ENCODE assay signal across 14 cellular contexts in the genomic region with DNA sequence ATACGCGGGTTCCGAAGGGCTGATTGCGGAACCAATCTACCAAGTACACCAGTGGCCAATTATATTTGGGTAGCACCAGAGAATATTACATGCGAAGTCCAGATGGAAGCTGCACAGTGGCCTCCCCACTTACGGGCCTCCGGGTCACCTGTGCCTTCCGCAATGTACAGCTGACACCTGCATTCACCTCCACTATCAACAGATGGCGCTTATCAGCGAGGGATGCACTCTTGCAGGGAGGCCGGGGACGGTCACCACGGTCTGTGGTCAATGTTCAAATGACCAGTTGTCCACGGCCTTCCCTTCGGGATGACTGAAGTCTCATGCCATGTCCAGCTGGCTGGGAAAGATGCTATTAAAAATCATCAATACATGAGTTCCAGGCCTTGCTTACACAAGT. TPM values are rescaled to one million over a fixed set of nuclear protein-coding genes. Genes with fewer than 3 reads are reported as not detected.
DNase-seq lines count a peak whose midpoint lies in the region; ATAC-seq and TF ChIP-seq lines count a peak whose summit lies in the region.
"Had no signal": no experiment of that assay in that cellular context is flagged by ENCODE, and none has a peak within 500 bp of the region (broad histone marks: within the 10 kb centered on the region; RNA-seq: fewer than 3 reads in every experiment).

No MANE protein-coding gene starts in this region.

- no peak overlapping the region for H3K27ac ChIP-seq in coronary artery
- H3K27ac ChIP-seq: KMS-11 had no signal

- H3K27ac Mint-ChIP-seq in endothelial cell (ENCODE audit: unreplicated experiment) (no peak overlapping the region), progenitor cell of endocrine pancreas (peak overlapping the region; percentile 51)

- H3K27me3 Mint-ChIP-seq in endothelial cell (ENCODE audit: unreplicated experiment) (no peaks in the 10 kb centered on the region), progenitor cell of endocrine pancreas (no peaks in the 10 kb centered on the region)

- H3K4me1 Mint-ChIP-seq in endothelial cell (ENCODE audit: unreplicated experiment) (peaks cover 9% of the 10 kb centered on the region), progenitor cell of endocrine pancreas (ENCODE audit: low read depth) (peaks cover 55% of the 10 kb centered on the region)
- H3K4me1 Mint-ChIP-seq: central memory CD8-positive, alpha-beta T cell had no signal

- peak; percentile 18 for TF ChIP-seq CTCF in GM12865 (IDR thresholded peaks at IDR 0.05; ENCODE audit: insufficient read depth, low read depth, low read length, missing control alignments)
- no peak for TF ChIP-seq CTCF in endothelial cell (IDR thresholded peaks at IDR 0.05; ENCODE audit: unreplicated experiment)
- TF ChIP-seq CTCF in progenitor cell of endocrine pancreas (IDR thresholded peaks at IDR 0.05; ENCODE audit: unreplicated experiment) = peak; percentile 21
- TF ChIP-seq CTCF in coronary artery (IDR thresholded peaks at IDR 0.05) = no peak

- no peak overlapping the region for H3K4me3 ChIP-seq in GM12865 (ENCODE audit: low read depth, low read length)
- no peak overlapping the region for H3K4me3 ChIP-seq in coronary artery

- no peak overlapping the region for H3K4me3 Mint-ChIP-seq in endothelial cell (ENCODE audit: unreplicated experiment)
- H3K4me3 Mint-ChIP-seq in progenitor cell of endocrine pancreas (ENCODE audit: low read depth) = no peak overlapping the region
- H3K4me3 Mint-ChIP-seq: central memory CD8-positive, alpha-beta T cell had no signal

- no peaks in the 10 kb centered on the region for H3K36me3 Mint-ChIP-seq in endothelial cell (ENCODE audit: low read depth, unreplicated experiment)
- peaks cover 9% of the 10 kb centered on the region for H3K36me3 Mint-ChIP-seq in progenitor cell of endocrine pancreas (ENCODE audit: insufficient read depth)

- ATAC-seq in GM18502 (IDR thresholded peaks at IDR 0.05; ENCODE audit: poor library complexity, unreplicated experiment) = no peak
- ATAC-seq: stimulated activated naive CD8-positive, alpha-beta T cell treated with anti-CD3 and anti-CD28 coated beads, Interleukin-15, Interleukin-2, amounts not matched to agents 100 U/mL and 50 U/mL, for 24 hours had no signal

- DNase-seq in GM12865 (ENCODE audit: low read depth) = no peak
- DNase-seq in NCI-H146 (lab: John Stamatoyannopoulos, UW) = peak; percentile 61
- DNase-seq in endothelial cell (ENCODE audit: low spot score) = peak; percentile 18
- no peak for DNase-seq in progenitor cell of endocrine pancreas (ENCODE audit: low spot score, unreplicated experiment)
- DNase-seq in KG1 (lab: John Stamatoyannopoulos, UW) = no peak
- DNase-seq in coronary artery (ENCODE audit: low spot score) = no peak
- DNase-seq: activated CD4-positive, alpha-beta T cell treated with anti-CD3 and anti-CD28 coated beads, Interleukin-2, amount 50 U/mL, for 1 hour; nucleus accumbens; stimulated activated CD4-positive, alpha-beta T cell treated with anti-CD3 and anti-CD28 coated beads, Interleukin-2, amount 100 ng/mL, for 48 hours; stimulated activated naive CD8-positive, alpha-beta T cell treated with anti-CD3 and anti-CD28 coated beads, Interleukin-15, Interleukin-2, amounts not matched to agents 100 U/mL and 50 U/mL, for 24 hours; SW 1271 had no signal

- H3K9me3 Mint-ChIP-seq in endothelial cell (ENCODE audit: unreplicated experiment) (no peaks in the 10 kb centered on the region), progenitor cell of endocrine pancreas (ENCODE audit: low read depth) (peaks cover 9% of the 10 kb centered on the region)
- H3K9me3 Mint-ChIP-seq: central memory CD8-positive, alpha-beta T cell had no signal

RNA-seq across cellular contexts. Expression of gene SLIT1, which starts 47.6 kb away (rescaled TPM):
- total RNA-seq in endothelial cell (ENCODE audit: unreplicated experiment) (0.54 TPM), progenitor cell of endocrine pancreas (23.8 and 25.5 TPM in 2 replicates)

Comparison
In these comparisons a context has a peak if more than half of its experiments do, and no peak if none do; other contexts are left out.
1. DNase-seq: peak in NCI-H146 (single experiment) and endothelial cell (single experiment); none in GM12865 (single experiment), progenitor cell of endocrine pancreas (single experiment), KG1 (single experiment) and coronary artery (single experiment).
2. CTCF ChIP-seq: peak in GM12865 (single experiment) and progenitor cell of endocrine pancreas (single experiment); none in endothelial cell (single experiment) and coronary artery (single experiment).
3. RNA of gene SLIT1, which starts 47.6 kb away (total RNA-seq): 23.8 to 25.5 TPM in progenitor cell of endocrine pancreas; 0.54 TPM in endothelial cell (single experiment); every median in the first group is over 10 times any median in the second.